8 cellular contexts compared by ENCODE assay signal in genomic region chr11:122882809-122883681, GRCh38. TPM values are rescaled to one million over a fixed set of nuclear protein-coding genes. Genes with fewer than 3 reads are reported as not detected.
DNase-seq lines count a peak whose midpoint lies in the region; ATAC-seq and TF ChIP-seq lines count a peak whose summit lies in the region.

No MANE protein-coding gene starts in this region.

- in situ Hi-C loops in SK-MEL-5 (cut with HindIII; ENCODE audit: low pct_unique_long_range_greater_than_20kb, low sequenced_read_pairs) = no loop called here

- H3K36me3 ChIP-seq in heart right ventricle = peaks cover 0 to 7% (median 0%) of the 10 kb centered on the region in 9 donors

- peak overlapping the region; percentile 29 to 93 (median 72) for H3K4me3 ChIP-seq in heart right ventricle

- no peaks in the 10 kb centered on the region for H3K9me3 ChIP-seq in heart right ventricle

- peaks cover 0 to 34% (median 17%) of the 10 kb centered on the region in 7 donors for H3K27me3 ChIP-seq in heart right ventricle

- H3K4me1 ChIP-seq in heart right ventricle = peaks cover 0 to 20% (median 4%) of the 10 kb centered on the region in 9 donors

- ATAC-seq in HG03095 (IDR thresholded peaks at IDR 0.05; ENCODE audit: unreplicated experiment) (peak; percentile 54), heart right ventricle (peak; percentile 59 to 90 (median 80)), HG03280 (IDR thresholded peaks at IDR 0.05; ENCODE audit: unreplicated experiment) (no peak)

- no peak for TF ChIP-seq CTCF in heart right ventricle (IDR thresholded peaks at IDR 0.05)

- H3K27ac ChIP-seq in heart right ventricle = peak overlapping the region; percentile 30 to 87 (median 76)

- intact Hi-C loops in heart right ventricle (cut with DNase I) (no loop called here), posterior cingulate gyrus (cut with DNase I) (no loop called here)

- DNase-seq in ELF-1 (ENCODE audit: low read depth, low spot score) (peak; percentile 72), SK-MEL-5 (ENCODE audit: low read depth, low spot score) (peak; percentile 41), heart right ventricle (peak; percentile 48 to 64), posterior cingulate gyrus (peak in 9 of 10 donors; percentile 17 to 89 (median 24)), ureter (ENCODE audit: low spot score) (peak; percentile 56)
- DNase-seq in activated naive CD8-positive, alpha-beta T cell treated with anti-CD3 and anti-CD28 coated beads, Interleukin-2, amount 50 U/mL, for 16 hours (ENCODE audit: low read depth, low spot score) = peak; percentile 4

- 3 to 4% methylated on average over 64 to 68 of the region's 68 CpGs for whole genome bisulfite sequencing in heart right ventricle, 2 donors

RNA-seq across cellular contexts. Expression of gene JHY, which starts 0.5 kb away (rescaled TPM):
- 2.5 and 3.3 TPM in 2 replicates for total RNA-seq in SK-MEL-5 (2014; rRNA removed; shearing (Covaris generic))
- polyA plus RNA-seq in SK-MEL-5 (2015; cell fraction: cytosol; rRNA removed) = 3.6 and 3.9 TPM in 2 replicates
- 1.2 and 3.1 TPM in 2 replicates for polyA plus RNA-seq in SK-MEL-5 (2015; cell fraction: nucleus; rRNA removed)
- total RNA-seq in heart right ventricle = 1 to 10 TPM in 9 of 10 donors, under 1 TPM in 1; 0.87 to 2.3 (median 1.8) TPM
- 1 to 10 TPM in 1 of 2 donors, under 1 TPM in 1; 0.41 to 1.1 TPM for polyA plus RNA-seq in heart right ventricle
- 11.1 TPM for total RNA-seq in ureter

RNA-seq across cellular contexts. Expression of gene CRTAM, which starts 44.7 kb away (rescaled TPM):
- total RNA-seq in SK-MEL-5 (2014; rRNA removed; shearing (Covaris generic)) = 0.40 TPM in 1 of 2 replicates, not detected in the other
- polyA plus RNA-seq in SK-MEL-5 (2015; cell fraction: cytosol; rRNA removed) = 0.07 TPM in 1 of 2 replicates, not detected in the other
- not detected in 2 replicates for polyA plus RNA-seq in SK-MEL-5 (2015; cell fraction: nucleus; rRNA removed)
- total RNA-seq in heart right ventricle = 1 to 10 TPM in 1 of 10 donors, under 1 TPM in 1, not detected in 8; 0.15 to 1.8 TPM
- under 1 TPM in 1 of 2 donors, not detected in 1; 0.06 TPM for polyA plus RNA-seq in heart right ventricle
- 1.1 TPM for total RNA-seq in ureter

Comparison
In these comparisons a context has a peak if more than half of its experiments do, and no peak if none do; other contexts are left out.
1. DNase-seq: peak in every context shown above with its lines; median percentile 72 in ELF-1; 56 in heart right ventricle; 56 in ureter; 41 in SK-MEL-5; 24 in posterior cingulate gyrus; 4 in activated naive CD8-positive, alpha-beta T cell treated with anti-CD3 and anti-CD28 coated beads, Interleukin-2, amount 50 U/mL, for 16 hours.